ENCODE assay signal across 12 cellular contexts in genomic region chr11:67408437-67409200, GRCh38. TPM values are rescaled to one million over a fixed set of nuclear protein-coding genes. Genes with fewer than 3 reads are reported as not detected.
DNase-seq lines count a peak whose midpoint lies in the region; ATAC-seq, FAIRE-seq and TF ChIP-seq lines count a peak whose summit lies in the region.
"Had no signal": no experiment of that assay in that cellular context is flagged by ENCODE, and none has a peak within 500 bp of the region (broad histone marks: within the 10 kb centered on the region; RNA-seq: fewer than 3 reads in every experiment).

No MANE protein-coding gene starts in this region.

- 0 out of 2 replicates have a peak overlapping the region, but pooled peaks have one; percentile 65 for H2BK15ac ChIP-seq in H1 (ENCODE audit: low read length)

- CTCF ChIA-PET in T-cell (lab: Charles Lee) = no interaction called here
- CTCF ChIA-PET in H1 (lab: Charles Lee; ENCODE audit: partially characterized antibody) = no interaction called here

- no peak overlapping the region for H3K4ac ChIP-seq in H1 (replicated peaks; ENCODE audit: insufficient read length, low read depth, low read length)

- H3K4me3 ChIP-seq in H1 (ENCODE audit: extremely low read depth in 1 of 4, insufficient read depth in 2 of 4, low read depth in 3 of 4, low read length in 4 of 4) (no peak overlapping the region), upper lobe of right lung (no peak overlapping the region)
- H3K4me3 ChIP-seq: vagina had no signal

- peak overlapping the region; percentile 95 for H3K27ac Mint-ChIP-seq in activated naive CD4-positive, alpha-beta T cell treated with anti-CD3 and anti-CD28 coated beads, Interleukin-2, amount 50 U/mL, for 24 hours
- H3K27ac Mint-ChIP-seq in T-cell = peak overlapping the region; percentile 96

- H3K56ac ChIP-seq in H1 (replicated peaks; ENCODE audit: insufficient read length, low read depth, low read length) = no peak overlapping the region

- H3K9me3 Mint-ChIP-seq in activated naive CD4-positive, alpha-beta T cell treated with anti-CD3 and anti-CD28 coated beads, Interleukin-2, amount 50 U/mL, for 24 hours = no peaks in the 10 kb centered on the region
- no peaks in the 10 kb centered on the region for H3K9me3 Mint-ChIP-seq in T-cell

- H2BK5ac ChIP-seq in H1 (ENCODE audit: low read depth, low read length) = 0 out of 2 replicates have a peak overlapping the region, but pooled peaks have one; percentile 24

- H3K36me3 ChIP-seq in H1 (ENCODE audit: control insufficient read depth in 2 of 4, insufficient read depth in 4 of 4, low read length in 3 of 4) (no peaks in the 10 kb centered on the region), upper lobe of right lung (no peaks in the 10 kb centered on the region)
- H3K36me3 ChIP-seq: vagina had no signal

- no peak overlapping the region for H3K9ac ChIP-seq in H1 (replicated peaks in 1 of 4; ENCODE audit: extremely low read depth in 1 of 4, low read depth in 3 of 4, low read length in 3 of 4)

- peaks cover 0 to 11% (median 7%) of the 10 kb centered on the region in 4 experiments; a peak in 5 of 7 replicates for H3K4me1 ChIP-seq in H1 (replicated peaks in 1 of 4; ENCODE audit: control insufficient read depth in 3 of 4, insufficient read depth in 4 of 4, low read length in 3 of 4)
- H3K4me1 ChIP-seq in upper lobe of right lung = peaks cover 10% of the 10 kb centered on the region
- H3K4me1 ChIP-seq: vagina had no signal

- no peak overlapping the region for H4K91ac ChIP-seq in H1 (replicated peaks; ENCODE audit: insufficient read length, low read length)

- H2AK5ac ChIP-seq in H1 (ENCODE audit: low read depth, low read length) = 0 out of 2 replicates have a peak overlapping the region, but pooled peaks have one; percentile 1

- no peak overlapping the region for H3K4me2 ChIP-seq in H1 (ENCODE audit: insufficient read depth in 1 of 2, low read depth in 2 of 2, low read length in 2 of 2)

- no peak overlapping the region for H2BK120ac ChIP-seq in H1 (replicated peaks; ENCODE audit: low read depth, low read length)

- no peak overlapping the region for H4K8ac ChIP-seq in H1 (ENCODE audit: extremely low read depth, insufficient read depth, low read length)

- POLR2A ChIA-PET in T-cell (lab: Charles Lee) = interaction anchor here in 1 of 2 donors (1.3 kb wide), 1 partner anchor 29 kb away, joined by 4 read pairs; the partner anchor contains the start of gene PTPRCAP
- POLR2A ChIA-PET in H1 (lab: Charles Lee; ENCODE audit: partially characterized antibody) = interaction anchor here (0.9 to 1.9 kb wide), 6 partner anchors 10 to 29 kb away, joined by 3 to 6 read pairs (median 4); partner anchors contain the start of gene PTPRCAP

- 0 out of 2 replicates have a peak overlapping the region, but pooled peaks have one; percentile 60 for H2BK12ac ChIP-seq in H1 (ENCODE audit: low read depth, low read length)

- intact Hi-C loops in upper lobe of right lung (cut with DNase I) = loop anchor here (10.0 kb wide), 1 partner anchor 96 kb away; the partner anchor contains the start of genes CDK2AP2 and PITPNM1

- peaks cover 87% of the 10 kb centered on the region for H3K4me1 Mint-ChIP-seq in activated naive CD4-positive, alpha-beta T cell treated with anti-CD3 and anti-CD28 coated beads, Interleukin-2, amount 50 U/mL, for 24 hours
- peaks cover 85 to 91% (median 86%) of the 10 kb centered on the region in 3 donors for H3K4me1 Mint-ChIP-seq in T-cell

- TF ChIP-seq CTCF in H1 (IDR thresholded peaks at IDR 0.05; ENCODE audit: control extremely low read depth in 1 of 3, insufficient read depth in 1 of 3, low read depth in 1 of 3, low read length in 3 of 3) = no peak
- TF ChIP-seq CTCF in upper lobe of right lung (IDR thresholded peaks at IDR 0.05) = no peak

- H3K27me3 ChIP-seq in H1 (replicated peaks in 1 of 4; ENCODE audit: control insufficient read depth in 3 of 4, extremely low read depth in 1 of 4, insufficient read depth in 3 of 4, low read length in 3 of 4) (peaks cover 0 to 16% (median 5%) of the 10 kb centered on the region in 4 experiments; a peak in 4 of 7 replicates), upper lobe of right lung (no peaks in the 10 kb centered on the region)
- H3K27me3 ChIP-seq: vagina had no signal

- H3K79me2 ChIP-seq in H1 (ENCODE audit: control insufficient read depth in 1 of 2, insufficient read depth in 2 of 2, low read length in 2 of 2) = no peaks in the 10 kb centered on the region

- no peaks in the 10 kb centered on the region for H3K27me3 Mint-ChIP-seq in activated naive CD4-positive, alpha-beta T cell treated with anti-CD3 and anti-CD28 coated beads, Interleukin-2, amount 50 U/mL, for 24 hours
- no peaks in the 10 kb centered on the region for H3K27me3 Mint-ChIP-seq in T-cell

- H4K5ac ChIP-seq in H1 (ENCODE audit: insufficient read length, low read depth, low read length) = no peak overlapping the region

- no peak overlapping the region for H3K18ac ChIP-seq in H1 (ENCODE audit: extremely low read depth, low read length)

- no peak for TF ChIP-seq POLR2A in H1 (IDR thresholded peaks at IDR 0.05; ENCODE audit: control extremely low read depth in 1 of 2, low read depth in 2 of 2, low read length in 2 of 2)

- no peak overlapping the region for H2AFZ ChIP-seq in H1 (ENCODE audit: low read length)

- no peaks in the 10 kb centered on the region for H4K20me1 ChIP-seq in H1 (replicated peaks in 1 of 2; ENCODE audit: control insufficient read depth in 1 of 2, insufficient read depth in 2 of 2, low read length in 2 of 2)

- ATAC-seq in T-cell (replicated peaks in 1 of 4) = peak; percentile 1 to 17 (median 2)
- ATAC-seq in upper lobe of right lung = no peak
- no peak for ATAC-seq in GM19023 (IDR thresholded peaks at IDR 0.05; ENCODE audit: unreplicated experiment)

- H3K23ac ChIP-seq in H1 (ENCODE audit: insufficient read length) = no peak overlapping the region

- H3K27ac ChIP-seq in H1 (ENCODE audit: low read depth, low read length) (no peak overlapping the region), upper lobe of right lung (peak overlapping the region; percentile 30)
- H3K27ac ChIP-seq: vagina had no signal

- H3K4me3 Mint-ChIP-seq in activated naive CD4-positive, alpha-beta T cell treated with anti-CD3 and anti-CD28 coated beads, Interleukin-2, amount 50 U/mL, for 24 hours = peak overlapping the region; percentile 84
- peak overlapping the region; percentile 92 to 97 (median 96) for H3K4me3 Mint-ChIP-seq in T-cell

- H3K23me2 ChIP-seq in H1 (ENCODE audit: low read depth, low read length) = no peaks in the 10 kb centered on the region

- TF ChIP-seq RAD21 in H1 (IDR thresholded peaks at IDR 0.05 in 1 of 2, conservative IDR thresholded peaks at IDR 0.05 in 1 of 2; ENCODE audit: low read depth in 2 of 2, low read length in 2 of 2) = no peak

- no peaks in the 10 kb centered on the region for H3K36me3 Mint-ChIP-seq in activated naive CD4-positive, alpha-beta T cell treated with anti-CD3 and anti-CD28 coated beads, Interleukin-2, amount 50 U/mL, for 24 hours
- H3K36me3 Mint-ChIP-seq in T-cell = peaks cover 15% of the 10 kb centered on the region

- TF ChIP-seq EP300 in H1 (IDR thresholded peaks at IDR 0.05; ENCODE audit: borderline replicate concordance in 1 of 2, low read depth in 2 of 2, low read length in 2 of 2) = no peak

- H2BK20ac ChIP-seq in H1 (ENCODE audit: low read length) = peak overlapping the region; percentile 48

- WGBS in H1 (ENCODE audit: extremely low coverage in 1 of 2, insufficient coverage in 1 of 2, insufficient read length in 1 of 2, insufficient replicate concordance in 2 of 2, low coverage in 1 of 2, low lambda C conversion rate in 2 of 2, missing lambda C conversion rate in 1 of 2), 2 experiments = 89% methylated on average over 13 of the region's 18 CpGs; no CpG with 5 or more reads in 1 of the 2 experiments

- no peak overlapping the region for H3K14ac ChIP-seq in H1 (ENCODE audit: insufficient read length)

- no peak for FAIRE-seq in H1 (lab: Jason Lieb, UNC)
- FAIRE-seq: colon had no signal

- H3K9me3 ChIP-seq in H1 (ENCODE audit: insufficient read depth in 2 of 2, low read depth in 1 of 2, low read length in 1 of 2) = no peaks in the 10 kb centered on the region
- no peaks in the 10 kb centered on the region for H3K9me3 ChIP-seq in upper lobe of right lung
- H3K9me3 ChIP-seq: vagina had no signal

- DNase-seq in activated naive CD4-positive, alpha-beta T cell treated with anti-CD3 and anti-CD28 coated beads, Interleukin-2, amount 50 U/mL, for 16 hours = no peak
- DNase-seq in T-cell (peak in 2 of 34 experiments; percentile 26 to 34), H1 (ENCODE audit: low read depth in 1 of 2, low spot score in 2 of 2) (no peak), upper lobe of right lung (no peak), NK-92 (lab: John Stamatoyannopoulos, UW; ENCODE audit: unreplicated experiment) (no peak), MV-4-11 (lab: John Stamatoyannopoulos, UW) (no peak)
- DNase-seq: foreskin melanocyte, NCI-H1105 treated with DMSO at 0.1 percent for 48 hours had no signal

- H3K79me1 ChIP-seq in H1 (ENCODE audit: low read depth, low read length) = no peaks in the 10 kb centered on the region

RNA-seq across cellular contexts. Expression of gene TBC1D10C, which starts 4.7 kb away (rescaled TPM):
- total RNA-seq in T-cell (100 to 1,000 TPM; 288 to 449 (median 436) TPM), upper lobe of right lung (26.8 TPM)
- total RNA-seq in H1 (2021; fragmentation: NEBNext Ultra II Directional; extraction: Animal tissue kit (Norgen Biotek cat#: 25700)) = 0.69 TPM in 1 of 2 replicates, not detected in the other
- polyA plus RNA-seq in H1 (2011; rRNA removed) = 0.27 and 0.35 TPM in 2 replicates
- 0.16 TPM for polyA plus RNA-seq in H1 (2011; cell fraction: cytosol; rRNA removed)
- polyA plus RNA-seq in H1 (2011; cell fraction: nucleus; rRNA removed) = 1.6 TPM
- polyA plus RNA-seq in H1 (2012, experiment 1 of 2) = 0.11 to 1.00 TPM (median 0.55 TPM) in 4 replicates
- 0.31 TPM for polyA plus RNA-seq in H1 (2012, experiment 2 of 2)
- polyA plus RNA-seq in H1 (2013, experiment 1 of 2) = 0.41 TPM
- polyA plus RNA-seq in H1 (2013, experiment 2 of 2) = 0.46 TPM
- 0.22 and 0.41 TPM in 2 replicates for polyA minus RNA-seq in H1 (2011; rRNA and poly(A)+ RNA removed)
- polyA minus RNA-seq in H1 (2011; cell fraction: cytosol; rRNA and poly(A)+ RNA removed) = not detected
- polyA minus RNA-seq in H1 (2011; cell fraction: nucleus; rRNA and poly(A)+ RNA removed) = 0.40 TPM

RNA-seq across cellular contexts. Expression of gene CARNS1, which starts 6.9 kb away (rescaled TPM):
- total RNA-seq in T-cell = 10 to 100 TPM in 2 of 5 donors, 1 to 10 TPM in 3; 5.5 to 19.1 (median 9.8) TPM
- total RNA-seq in H1 (2021; fragmentation: NEBNext Ultra II Directional; extraction: Animal tissue kit (Norgen Biotek cat#: 25700)) = 0.61 and 1.1 TPM in 2 replicates
- 0.82 and 0.96 TPM in 2 replicates for polyA plus RNA-seq in H1 (2011; rRNA removed)
- 1.1 TPM for polyA plus RNA-seq in H1 (2011; cell fraction: cytosol; rRNA removed)
- 5.7 TPM for polyA plus RNA-seq in H1 (2011; cell fraction: nucleus; rRNA removed)
- polyA plus RNA-seq in H1 (2012, experiment 1 of 2) = 0.72 to 2.2 TPM (median 1.1 TPM) in 4 replicates
- 0.47 TPM for polyA plus RNA-seq in H1 (2012, experiment 2 of 2)
- 0.51 TPM for polyA plus RNA-seq in H1 (2013, experiment 1 of 2)
- 0.31 TPM for polyA plus RNA-seq in H1 (2013, experiment 2 of 2)
- 0.47 and 0.54 TPM in 2 replicates for polyA minus RNA-seq in H1 (2011; rRNA and poly(A)+ RNA removed)
- 0.22 TPM for polyA minus RNA-seq in H1 (2011; cell fraction: cytosol; rRNA and poly(A)+ RNA removed)
- 1.4 TPM for polyA minus RNA-seq in H1 (2011; cell fraction: nucleus; rRNA and poly(A)+ RNA removed)
- 2.7 TPM for total RNA-seq in upper lobe of right lung

RNA-seq across cellular contexts. Expression of gene PPP1CA, which starts 7.0 kb away (rescaled TPM):
- total RNA-seq in T-cell (100 to 1,000 TPM; 118 to 198 (median 186) TPM), upper lobe of right lung (134 TPM)
- 198 and 210 TPM in 2 replicates for total RNA-seq in H1 (2021; fragmentation: NEBNext Ultra II Directional; extraction: Animal tissue kit (Norgen Biotek cat#: 25700))
- 359 and 430 TPM in 2 replicates for polyA plus RNA-seq in H1 (2011; rRNA removed)
- polyA plus RNA-seq in H1 (2011; cell fraction: cytosol; rRNA removed) = 274 TPM
- polyA plus RNA-seq in H1 (2011; cell fraction: nucleus; rRNA removed) = 218 TPM
- 139 to 201 TPM (median 197 TPM) in 4 replicates for polyA plus RNA-seq in H1 (2012, experiment 1 of 2)
- polyA plus RNA-seq in H1 (2012, experiment 2 of 2) = 283 TPM
- polyA plus RNA-seq in H1 (2013, experiment 1 of 2) = 157 TPM
- polyA plus RNA-seq in H1 (2013, experiment 2 of 2) = 156 TPM
- 140 and 166 TPM in 2 replicates for polyA minus RNA-seq in H1 (2011; rRNA and poly(A)+ RNA removed)
- polyA minus RNA-seq in H1 (2011; cell fraction: cytosol; rRNA and poly(A)+ RNA removed) = 98.8 TPM
- 65.8 TPM for polyA minus RNA-seq in H1 (2011; cell fraction: nucleus; rRNA and poly(A)+ RNA removed)

RNA-seq across cellular contexts. Expression of gene RAD9A, which starts 16.8 kb away (rescaled TPM):
- total RNA-seq in T-cell = 10 to 100 TPM; 34.9 to 63.8 (median 56.2) TPM
- total RNA-seq in H1 (2021; fragmentation: NEBNext Ultra II Directional; extraction: Animal tissue kit (Norgen Biotek cat#: 25700)) = 20.8 and 22.2 TPM in 2 replicates
- polyA plus RNA-seq in H1 (2011; rRNA removed) = 25.5 and 29.6 TPM in 2 replicates
- polyA plus RNA-seq in H1 (2011; cell fraction: cytosol; rRNA removed) = 25.1 TPM
- 76.6 TPM for polyA plus RNA-seq in H1 (2011; cell fraction: nucleus; rRNA removed)
- polyA plus RNA-seq in H1 (2012, experiment 1 of 2) = 19.7 to 23.9 TPM (median 22.6 TPM) in 4 replicates
- 19.6 TPM for polyA plus RNA-seq in H1 (2012, experiment 2 of 2)
- 19.6 TPM for polyA plus RNA-seq in H1 (2013, experiment 1 of 2)
- 18.6 TPM for polyA plus RNA-seq in H1 (2013, experiment 2 of 2)
- polyA minus RNA-seq in H1 (2011; rRNA and poly(A)+ RNA removed) = 5.9 and 10.4 TPM in 2 replicates
- 10.0 TPM for polyA minus RNA-seq in H1 (2011; cell fraction: cytosol; rRNA and poly(A)+ RNA removed)
- polyA minus RNA-seq in H1 (2011; cell fraction: nucleus; rRNA and poly(A)+ RNA removed) = 17.6 TPM
- total RNA-seq in upper lobe of right lung = 20.7 TPM

RNA-seq across cellular contexts. Expression of gene RPS6KB2, which starts 19.7 kb away (rescaled TPM):
- 10 to 100 TPM; 60.3 to 88.0 (median 81.9) TPM for total RNA-seq in T-cell
- total RNA-seq in H1 (2021; fragmentation: NEBNext Ultra II Directional; extraction: Animal tissue kit (Norgen Biotek cat#: 25700)) = 41.0 and 43.9 TPM in 2 replicates
- polyA plus RNA-seq in H1 (2011; rRNA removed) = 47.1 and 58.6 TPM in 2 replicates
- polyA plus RNA-seq in H1 (2011; cell fraction: cytosol; rRNA removed) = 54.3 TPM
- 104 TPM for polyA plus RNA-seq in H1 (2011; cell fraction: nucleus; rRNA removed)
- 31.6 to 44.5 TPM (median 41.0 TPM) in 4 replicates for polyA plus RNA-seq in H1 (2012, experiment 1 of 2)
- polyA plus RNA-seq in H1 (2012, experiment 2 of 2) = 44.7 TPM
- polyA plus RNA-seq in H1 (2013, experiment 1 of 2) = 27.6 TPM
- 27.9 TPM for polyA plus RNA-seq in H1 (2013, experiment 2 of 2)
- 36.3 and 41.7 TPM in 2 replicates for polyA minus RNA-seq in H1 (2011; rRNA and poly(A)+ RNA removed)
- 30.8 TPM for polyA minus RNA-seq in H1 (2011; cell fraction: cytosol; rRNA and poly(A)+ RNA removed)
- polyA minus RNA-seq in H1 (2011; cell fraction: nucleus; rRNA and poly(A)+ RNA removed) = 44.4 TPM
- 40.0 TPM for total RNA-seq in upper lobe of right lung

Comparison
In these comparisons a context has a peak if more than half of its experiments do, and no peak if none do; other contexts are left out.
1. ATAC-seq: peak in T-cell (4 of 4); none in upper lobe of right lung (single experiment) and GM19023 (single experiment).
2. RNA of gene TBC1D10C, which starts 4.7 kb away (total RNA-seq): 288 to 449 TPM in T-cell and 26.8 TPM in upper lobe of right lung (single experiment); 0.69 TPM in H1; every median in the first group is over 10 times any median in the second.